33 cellular contexts compared by ENCODE assay signal in genomic region chr12:23817345-23817744, GRCh38.
"Had no signal": no experiment of that assay in that cellular context is flagged by ENCODE, and none has a peak within 500 bp of the region (broad histone marks: within the 10 kb centered on the region; RNA-seq: fewer than 3 reads in every experiment).

No MANE protein-coding gene starts in this region.

- DNase-seq: activated B cell treated with CpG ODN at 0.5 μM for 24 hours; activated CD4-positive, alpha-beta memory T cell treated with anti-CD3 and anti-CD28 coated beads, Interleukin-2, amount 10 ng/mL, durations not matched to agents 7 days and 5 days; activated CD4-positive, alpha-beta T cell treated with anti-CD3 and anti-CD28 coated beads for 4 hours; activated CD4-positive, alpha-beta T cell treated with anti-CD3 and anti-CD28 coated beads, Interleukin-2, amount 10 ng/mL, durations not matched to agents 24 days and 14 days; activated CD4-positive, alpha-beta T cell treated with anti-CD3 and anti-CD28 coated beads, Interleukin-2, amount 50 U/mL, for 48 hours; activated CD4-positive, CD25-positive, alpha-beta regulatory T cell treated with anti-CD3 and anti-CD28 coated beads, Interleukin-2, amount 50 U/mL, for 72 hours; activated CD8-positive, alpha-beta memory T cell treated with anti-CD3 and anti-CD28 coated beads for 24 hours; activated CD8-positive, alpha-beta memory T cell treated with anti-CD3 and anti-CD28 coated beads, Interleukin-2, amount 10 ng/mL, durations not matched to agents 7 days and 5 days; activated CD8-positive, alpha-beta T cell treated with anti-CD3 and anti-CD28 coated beads, Interleukin-2, amount 10 ng/mL, durations not matched to agents 7 days and 5 days; activated effector memory CD4-positive, alpha-beta T cell treated with anti-CD3 and anti-CD28 coated beads, Interleukin-2, amount 50 U/mL, for 16 hours; activated gamma-delta T cell treated with Interleukin-2 at 50 U/mL for 16 hours; activated naive CD4-positive, alpha-beta T cell; activated naive CD4-positive, alpha-beta T cell treated with anti-CD3 and anti-CD28 coated beads for 36 hours; activated naive CD4-positive, alpha-beta T cell treated with anti-CD3 and anti-CD28 coated beads, Interleukin-2, amount 50 U/mL, for 16 hours; activated naive CD8-positive, alpha-beta T cell treated with anti-CD3 and anti-CD28 coated beads for 36 hours; activated T-cell treated with anti-CD3 and anti-CD28 coated beads for 4 hours; activated T-cell treated with anti-CD3 and anti-CD28 coated beads, Interleukin-2, amount 50 U/mL, for 1 hour; activated T-cell treated with anti-CD3 and anti-CD28 coated beads, Interleukin-2, amount 50 U/mL, for 4 hours; activated T-cell treated with anti-CD3 and anti-CD28 coated beads, Interleukin-2, amount 50 U/mL, for 72 hours; adrenal gland; amniotic stem cell; aorta; body of pancreas; brain microvascular endothelial cell; central memory CD4-positive, alpha-beta T cell; T-helper 2 cell; T-helper 9 cell had no signal

- H3K27ac ChIP-seq: adrenal gland, body of pancreas, brain microvascular endothelial cell, breast epithelium, VCaP had no signal

- ATAC-seq: activated CD8-positive, alpha-beta memory T cell treated with anti-CD3 and anti-CD28 coated beads, Interleukin-2, amount 10 ng/mL, durations not matched to agents 7 days and 5 days; activated CD8-positive, alpha-beta T cell treated with anti-CD3 and anti-CD28 coated beads, Interleukin-2, amount 10 ng/mL, durations not matched to agents 7 days and 5 days; activated naive CD4-positive, alpha-beta T cell treated with anti-CD3 and anti-CD28 coated beads, Interleukin-2, amount 50 U/mL, for 72 hours; activated T-cell treated with anti-CD3 and anti-CD28 coated beads, Interleukin-2, amount 50 U/mL, for 4 hours; activated T-cell treated with anti-CD3 and anti-CD28 coated beads, Interleukin-2, amount 50 U/mL, for 72 hours; activated T-helper 17 cell treated with anti-CD3 and anti-CD28 coated beads, Interleukin-2, amount 50 U/mL, for 72 hours; body of pancreas had no signal

- H3K9me3 ChIP-seq: adrenal gland, body of pancreas, breast epithelium had no signal

- H3K27me3 ChIP-seq: adrenal gland, body of pancreas, brain microvascular endothelial cell, breast epithelium had no signal

- FAIRE-seq: astrocyte, TTC549 had no signal

- H3K36me3 ChIP-seq: adrenal gland, brain microvascular endothelial cell, breast epithelium had no signal

- H3K4me1 ChIP-seq: adrenal gland, body of pancreas, breast epithelium had no signal

- H3K4me3 ChIP-seq: adrenal gland, body of pancreas, breast epithelium had no signal
